13 cellular contexts compared by ENCODE assay signal in the genomic region with DNA sequence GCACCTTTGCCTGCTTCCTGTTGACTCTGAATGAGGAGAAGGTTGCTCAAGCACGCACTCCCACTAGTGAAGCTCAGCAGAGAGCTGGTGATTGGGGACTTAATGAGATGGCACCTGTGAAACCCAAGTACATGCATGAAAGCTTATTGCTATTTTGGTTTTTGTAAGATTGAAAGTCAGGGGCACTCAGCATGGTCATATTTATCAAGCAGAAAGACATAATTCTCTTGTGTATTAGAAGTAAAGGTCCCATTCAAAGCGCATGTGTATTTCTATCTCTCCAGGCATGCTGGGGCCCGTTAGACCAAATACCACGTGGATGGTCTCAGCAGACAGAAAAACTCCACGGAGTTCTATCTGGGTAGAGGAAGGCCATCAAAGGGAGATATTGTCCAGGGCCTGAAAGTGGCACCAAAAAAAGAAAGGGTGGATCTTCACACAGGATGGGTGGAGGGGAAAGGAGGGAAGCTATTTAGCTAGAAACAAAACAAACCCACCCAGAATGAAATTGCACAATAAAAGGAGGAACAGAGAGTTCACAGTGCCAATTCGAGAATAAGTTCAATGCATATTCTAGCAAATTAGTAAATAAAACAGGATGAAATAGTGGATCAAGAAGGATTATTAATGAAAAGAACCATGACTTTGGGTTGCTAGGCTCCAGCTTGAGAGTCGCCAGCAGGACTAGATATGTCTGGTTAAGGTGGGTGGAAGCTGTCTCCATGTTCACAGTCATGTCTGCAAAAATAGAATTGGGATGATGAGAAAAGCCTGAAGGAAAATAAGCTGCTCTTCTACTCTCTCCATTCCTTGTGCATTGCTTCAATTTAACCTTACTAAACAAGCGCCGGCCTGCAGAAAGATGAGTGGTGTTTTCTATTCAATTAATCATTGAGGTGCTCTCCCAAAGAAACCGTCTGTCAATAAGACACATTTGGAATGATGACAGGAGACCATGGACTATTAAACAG.
DNase-seq lines count a peak whose midpoint lies in the region; ATAC-seq, FAIRE-seq and TF ChIP-seq lines count a peak whose summit lies in the region.
"Had no signal": no experiment of that assay in that cellular context is flagged by ENCODE, and none has a peak within 500 bp of the region (broad histone marks: within the 10 kb centered on the region; RNA-seq: fewer than 3 reads in every experiment).

No MANE protein-coding gene starts in this region.

- H3K9me3 Mint-ChIP-seq in T-cell = peaks cover 0 to 2% (median 0%) of the 10 kb centered on the region in 3 donors
- H3K9me3 Mint-ChIP-seq in activated naive CD8-positive, alpha-beta T cell treated with anti-CD3 and anti-CD28 coated beads for 36 hours = peaks cover 2% of the 10 kb centered on the region
- no peaks in the 10 kb centered on the region for H3K9me3 Mint-ChIP-seq in activated naive CD4-positive, alpha-beta T cell treated with anti-CD3 and anti-CD28 coated beads for 36 hours
- H3K9me3 Mint-ChIP-seq: effector memory CD8-positive, alpha-beta T cell; neural progenitor cell had no signal

- SMC1A ChIA-PET in GM12878 (lab: Charles Lee; ENCODE audit: uncharacterized antibody, unreplicated experiment) = interaction anchor here (0.6 to 6.3 kb wide), 33 partner anchors 8 to 318 kb away, joined by 3 to 73 read pairs (median 4); no protein-coding TSS in a partner anchor

- in situ Hi-C loops in GM12878 (cut with MboI) = no loop called here

- H3K36me3 ChIP-seq in GM12878 (ENCODE audit: control insufficient read depth in 2 of 2, insufficient read depth in 2 of 2, low read length in 1 of 2) = no peaks in the 10 kb centered on the region
- H3K36me3 ChIP-seq in smooth muscle cell (ENCODE audit: low read depth) = no peaks in the 10 kb centered on the region
- H3K36me3 ChIP-seq: neural progenitor cell had no signal

- TF ChIP-seq POLR2A in GM12878 (IDR thresholded peaks at IDR 0.05; ENCODE audit: low read depth, low read length) = no peak

- DNase-seq in GM12878 (ENCODE audit: low read depth, low spot score) = no peak
- DNase-seq in smooth muscle cell (lab: John Stamatoyannopoulos, UW; ENCODE audit: unreplicated experiment) = no peak
- no peak for DNase-seq in T-cell
- DNase-seq in activated naive CD8-positive, alpha-beta T cell treated with anti-CD3 and anti-CD28 coated beads for 36 hours = no peak
- no peak for DNase-seq in activated naive CD4-positive, alpha-beta T cell treated with anti-CD3 and anti-CD28 coated beads for 36 hours
- DNase-seq: effector memory CD8-positive, alpha-beta T cell; HCEC 1CT; NCI-H187; NCI-H82; testis had no signal

- intact Hi-C loops in GM12878 (cut with micrococcal nuclease; ENCODE audit: unreplicated experiment) = no loop called here
- intact Hi-C loops in activated naive CD4-positive, alpha-beta T cell treated with anti-CD3 and anti-CD28 coated beads for 36 hours (cut with micrococcal nuclease) = no loop called here

- H3K9me3 ChIP-seq in GM12878 (replicated peaks; ENCODE audit: control insufficient read depth, insufficient read depth, low read length) (no peaks in the 10 kb centered on the region; the same call in 2 of the 3 replicates), smooth muscle cell (replicated peaks; ENCODE audit: low read depth) (no peaks in the 10 kb centered on the region)
- H3K9me3 ChIP-seq: testis had no signal

- H3K27ac ChIP-seq in GM12878 (ENCODE audit: control insufficient read depth, insufficient read depth) (no peak overlapping the region), smooth muscle cell (ENCODE audit: low read depth) (no peak overlapping the region)
- H3K27ac ChIP-seq: neural progenitor cell, testis had no signal

- peaks cover 1 to 3% of the 10 kb centered on the region in 2 donors for H3K27me3 Mint-ChIP-seq in T-cell
- H3K27me3 Mint-ChIP-seq in activated naive CD8-positive, alpha-beta T cell treated with anti-CD3 and anti-CD28 coated beads for 36 hours = peaks cover 3% of the 10 kb centered on the region
- H3K27me3 Mint-ChIP-seq in activated naive CD4-positive, alpha-beta T cell treated with anti-CD3 and anti-CD28 coated beads for 36 hours (ENCODE audit: low read depth) = no peaks in the 10 kb centered on the region

- RAD21 ChIA-PET in GM12878 (lab: Charles Lee; ENCODE audit: unreplicated experiment) = interaction anchor here (0.8 to 2.6 kb wide), 14 partner anchors 9 to 295 kb away, joined by 3 to 31 read pairs (median 4); partner anchors contain the start of gene MYLIP

- peak overlapping the region in 1 of 2 donors; percentile 47 for H3K27ac Mint-ChIP-seq in T-cell
- no peak overlapping the region for H3K27ac Mint-ChIP-seq in activated naive CD8-positive, alpha-beta T cell treated with anti-CD3 and anti-CD28 coated beads for 36 hours
- H3K27ac Mint-ChIP-seq in activated naive CD4-positive, alpha-beta T cell treated with anti-CD3 and anti-CD28 coated beads for 36 hours = no peak overlapping the region
- H3K27ac Mint-ChIP-seq: neural progenitor cell had no signal

- 46% methylated on average over 10 of the region's 10 CpGs for WGBS in GM12878 (ENCODE audit: insufficient coverage, insufficient replicate concordance, low lambda C conversion rate, missing lambda C conversion rate)
- WGBS in smooth muscle cell (ENCODE audit: low lambda C conversion rate) = 74% methylated on average over 10 of the region's 10 CpGs

- H3K4me3 ChIP-seq in GM12878 (no peak overlapping the region), smooth muscle cell (no peak overlapping the region)
- H3K4me3 ChIP-seq: neural progenitor cell, testis had no signal

- no peak overlapping the region for H3K4me3 Mint-ChIP-seq in T-cell
- H3K4me3 Mint-ChIP-seq in activated naive CD8-positive, alpha-beta T cell treated with anti-CD3 and anti-CD28 coated beads for 36 hours = no peak overlapping the region
- H3K4me3 Mint-ChIP-seq in activated naive CD4-positive, alpha-beta T cell treated with anti-CD3 and anti-CD28 coated beads for 36 hours = no peak overlapping the region
- H3K4me3 Mint-ChIP-seq: effector memory CD8-positive, alpha-beta T cell; neural progenitor cell had no signal

- no peak; a peak in 1 of 4 replicates for TF ChIP-seq EP300 in GM12878 (IDR thresholded peaks at IDR 0.05; ENCODE audit: borderline replicate concordance in 1 of 2, control insufficient read depth in 1 of 2, low read depth in 2 of 2, low read length in 2 of 2)

- no peak for TF ChIP-seq RAD21 in GM12878 (IDR thresholded peaks at IDR 0.05; ENCODE audit: insufficient read depth, low read depth, low read length)

- H4K20me1 ChIP-seq in GM12878 (ENCODE audit: control insufficient read depth, insufficient read depth) (no peaks in the 10 kb centered on the region), smooth muscle cell (ENCODE audit: low read depth) (no peaks in the 10 kb centered on the region)

- H2AFZ ChIP-seq in GM12878 (ENCODE audit: control insufficient read depth, low read depth, low read length) (peak overlapping the region; percentile 86), smooth muscle cell (ENCODE audit: low read depth) (peak overlapping the region; percentile 15)
- H2AFZ ChIP-seq: neural progenitor cell had no signal

- CTCF ChIA-PET in GM12878 (lab: Yijun Ruan, JAX) = interaction anchor here (0.6 to 2.8 kb wide), 15 partner anchors 9 to 295 kb away, joined by 3 to 16 read pairs (median 4); no protein-coding TSS in a partner anchor
- CTCF ChIA-PET in T-cell (lab: Charles Lee) = interaction anchor here in 1 of 2 donors (0.6 kb wide), 1 partner anchor 249 kb away, joined by 9 read pairs; no protein-coding TSS in a partner anchor
- CTCF ChIA-PET in activated naive CD4-positive, alpha-beta T cell treated with anti-CD3 and anti-CD28 coated beads for 36 hours (lab: Charles Lee) = no interaction called here

- H3K9ac ChIP-seq in GM12878 (ENCODE audit: control insufficient read depth, insufficient read depth, low read length) (no peak overlapping the region), smooth muscle cell (ENCODE audit: low read depth) (no peak overlapping the region)
- H3K9ac ChIP-seq: neural progenitor cell had no signal

- TF ChIP-seq CTCF in GM12878 (IDR thresholded peaks at IDR 0.05 in 2 of 3, conservative IDR thresholded peaks at IDR 0.05 in 1 of 3; ENCODE audit: control insufficient read depth in 2 of 3, extremely low read depth in 1 of 3, insufficient read depth in 1 of 3, low read depth in 3 of 3, low read length in 3 of 3) = no peak
- no peak for TF ChIP-seq CTCF in smooth muscle cell (IDR thresholded peaks at IDR 0.05; ENCODE audit: borderline replicate concordance, insufficient read depth, poor library complexity, severe bottlenecking)

- FAIRE-seq in GM12878 (lab: Jason Lieb, UNC) = no peak

- no TSS peak for BruUV-seq in GM12878 (replicated peaks; lab: Mats Ljungman, UMichigan)

- peak overlapping the region; percentile 35 for H3K4me2 ChIP-seq in GM12878 (ENCODE audit: control insufficient read depth, insufficient read depth)
- H3K4me2 ChIP-seq in smooth muscle cell = no peak overlapping the region
- H3K4me2 ChIP-seq: neural progenitor cell had no signal

- ATAC-seq in GM18868 (IDR thresholded peaks at IDR 0.05; ENCODE audit: unreplicated experiment) (peak; percentile 68), HG03460 (IDR thresholded peaks at IDR 0.05; ENCODE audit: unreplicated experiment) (peak; percentile 71), GM12878 (peak; percentile 90), T-cell (replicated peaks in 1 of 4) (no peak)
- ATAC-seq: effector memory CD8-positive, alpha-beta T cell had no signal

- POLR2A ChIA-PET in GM12878 (lab: Charles Lee) = interaction anchor here (0.5 to 1.7 kb wide), 7 partner anchors 9 to 111 kb away, joined by 3 to 13 read pairs (median 7); no protein-coding TSS in a partner anchor
- POLR2A ChIA-PET in T-cell (lab: Charles Lee) = no interaction called here

- H3K4me1 ChIP-seq in GM12878 (ENCODE audit: control insufficient read depth, insufficient read depth, low read length) = peaks cover 10% of the 10 kb centered on the region; the same call in 1 of the 2 replicates
- H3K4me1 ChIP-seq in smooth muscle cell (ENCODE audit: low read depth) = no peaks in the 10 kb centered on the region
- H3K4me1 ChIP-seq: neural progenitor cell had no signal

- H3K36me3 Mint-ChIP-seq in T-cell = no peaks in the 10 kb centered on the region
- H3K36me3 Mint-ChIP-seq in activated naive CD8-positive, alpha-beta T cell treated with anti-CD3 and anti-CD28 coated beads for 36 hours = no peaks in the 10 kb centered on the region
- no peaks in the 10 kb centered on the region for H3K36me3 Mint-ChIP-seq in activated naive CD4-positive, alpha-beta T cell treated with anti-CD3 and anti-CD28 coated beads for 36 hours (ENCODE audit: low read depth)
- H3K36me3 Mint-ChIP-seq: neural progenitor cell had no signal

- H3K79me2 ChIP-seq in GM12878 (ENCODE audit: control insufficient read depth, insufficient read depth, low read length) (no peaks in the 10 kb centered on the region), smooth muscle cell (ENCODE audit: low read depth) (no peaks in the 10 kb centered on the region)

- H3F3A ChIP-seq in smooth muscle cell (ENCODE audit: low read depth) = no peaks in the 10 kb centered on the region

- H3K27me3 ChIP-seq in GM12878 (replicated peaks in 1 of 2; ENCODE audit: control insufficient read depth in 2 of 2, insufficient read depth in 2 of 2, low read length in 1 of 2) (no peaks in the 10 kb centered on the region), smooth muscle cell (ENCODE audit: low read depth) (no peaks in the 10 kb centered on the region)
- H3K27me3 ChIP-seq: neural progenitor cell, testis had no signal

- H3K4me1 Mint-ChIP-seq in T-cell = peaks cover 0 to 8% (median 0%) of the 10 kb centered on the region in 3 donors
- no peaks in the 10 kb centered on the region for H3K4me1 Mint-ChIP-seq in activated naive CD8-positive, alpha-beta T cell treated with anti-CD3 and anti-CD28 coated beads for 36 hours
- H3K4me1 Mint-ChIP-seq in activated naive CD4-positive, alpha-beta T cell treated with anti-CD3 and anti-CD28 coated beads for 36 hours (ENCODE audit: low read depth) = no peaks in the 10 kb centered on the region

Comparison
In these comparisons a context has a peak if more than half of its experiments do, and no peak if none do; other contexts are left out.
1. ATAC-seq: peak in GM18868 (single experiment), HG03460 (single experiment) and GM12878 (single experiment); none in T-cell (0 of 4).